In the genomic region with DNA sequence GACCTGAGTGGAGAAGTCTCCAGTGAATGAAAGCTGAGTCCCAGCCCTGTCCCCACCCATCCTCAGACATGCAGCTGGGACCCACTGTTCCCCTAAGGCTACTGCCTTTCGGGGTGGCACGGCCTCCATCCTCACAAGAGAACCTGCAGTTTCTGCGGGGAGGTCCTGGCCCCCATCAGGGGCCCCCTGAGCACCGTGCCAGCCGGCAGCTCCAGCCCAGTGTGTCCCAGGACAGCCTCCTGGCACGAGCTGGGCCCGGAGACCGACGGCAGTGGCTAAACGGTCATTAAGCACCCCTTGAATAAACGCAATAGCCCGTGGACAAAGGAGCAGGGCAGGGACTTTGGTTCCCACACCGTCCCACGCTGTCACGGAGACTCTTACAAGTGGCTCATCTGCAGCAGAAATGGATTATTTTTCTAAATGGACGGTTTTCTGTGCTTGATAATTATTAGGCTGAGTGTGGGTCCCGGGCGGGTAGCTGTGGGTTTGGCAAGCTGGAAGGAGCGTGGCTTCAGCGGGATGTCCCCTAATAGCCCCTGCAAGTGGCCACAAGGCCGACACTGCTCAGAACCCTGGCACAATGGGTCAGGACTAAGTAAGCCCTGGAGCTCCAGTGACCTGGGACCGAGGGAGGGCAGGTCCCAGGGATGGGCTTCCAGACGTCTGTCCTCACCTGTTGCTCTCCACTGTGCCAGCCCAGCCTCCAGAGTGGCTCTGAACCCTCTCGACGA, we compare ENCODE assay signal across 1 cellular context.
TF ChIP-seq lines count a peak whose summit lies in the region.

No MANE protein-coding gene starts in this region.

TF ChIP-seq in IMR-90, 13 proteins besides CTCF, POLR2A, EP300 and RAD21:
- TF ChIP-seq USF2 (IDR thresholded peaks at IDR 0.05; ENCODE audit: low read depth, low read length) = no peak
- TF ChIP-seq CHD1 (IDR thresholded peaks at IDR 0.05; ENCODE audit: low read depth, low read length) = no peak
